ENCODE assay signal across 17 cellular contexts in the genomic region with DNA sequence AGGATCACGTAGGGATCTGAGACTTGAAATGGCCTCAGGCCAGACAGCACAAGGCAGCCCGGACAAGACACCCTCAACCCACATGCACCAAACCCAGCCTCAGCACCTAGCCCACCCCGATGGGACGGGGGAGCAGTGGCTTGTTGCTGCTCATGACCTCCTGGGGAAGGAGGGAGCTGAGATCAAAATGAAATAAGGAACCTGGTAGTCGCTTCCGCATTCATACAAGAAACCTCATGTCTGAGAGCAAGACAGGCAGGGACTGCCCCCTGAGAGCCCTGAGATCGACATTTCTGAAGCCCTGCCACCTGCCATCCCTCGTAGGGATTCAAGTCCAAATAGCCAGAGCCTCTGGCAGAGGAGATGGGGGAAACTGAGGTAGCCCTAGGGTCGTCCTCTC. TPM values are rescaled to one million over a fixed set of nuclear protein-coding genes. Genes with fewer than 3 reads are reported as not detected.
DNase-seq lines count a peak whose midpoint lies in the region; ATAC-seq, FAIRE-seq and TF ChIP-seq lines count a peak whose summit lies in the region.
"Had no signal": no experiment of that assay in that cellular context is flagged by ENCODE, and none has a peak within 500 bp of the region (broad histone marks: within the 10 kb centered on the region; RNA-seq: fewer than 3 reads in every experiment).

No MANE protein-coding gene starts in this region.

- WGBS in small intestine, 3 donors, result 73 to 77% (median 73%) methylated on average over 9 of the region's 9 CpGs

- H3K27me3 ChIP-seq in small intestine (ENCODE audit: control insufficient read depth in 2 of 2, insufficient read depth in 2 of 2, low read length in 2 of 2), result no peaks in the 10 kb centered on the region
- H3K27me3 ChIP-seq: vagina had no signal

- H3K36me3 ChIP-seq in small intestine (ENCODE audit: control insufficient read depth in 2 of 2, insufficient read depth in 2 of 2, low read length in 2 of 2), result peaks cover 4% of the 10 kb centered on the region in 2 donors

- no peak for FAIRE-seq in small intestine (lab: Jason Lieb, UNC)
- FAIRE-seq in RCC 7860 (lab: Jason Lieb, UNC), result no peak
- FAIRE-seq: astrocyte had no signal

- DNase-seq in ELF-1 (ENCODE audit: low read depth, low spot score) (peak; percentile 36), GM20000 (ENCODE audit: low spot score) (peak; percentile 79), SIG-M5 treated with dmso at 0.1 percent for 504 hours (lab: John Stamatoyannopoulos, UW; ENCODE audit: unreplicated experiment) (peak; percentile 77), medulla oblongata (ENCODE audit: extremely low spot score) (peak; percentile 71), small intestine (no peak), RCC 7860 (ENCODE audit: low spot score) (no peak)
- DNase-seq: activated CD4-positive, alpha-beta T cell treated with anti-CD3 and anti-CD28 coated beads, Interleukin-2, amount 10 ng/mL, durations not matched to agents 7 days and 5 days; DMS153; H7; NCI-H2171 treated with DMSO at 0.1 percent for 48 hours; T-helper 1 cell had no signal

- no peaks in the 10 kb centered on the region for H3K9me3 ChIP-seq in small intestine (ENCODE audit: control insufficient read depth, low read depth)
- H3K9me3 ChIP-seq: prostate gland, vagina had no signal

- no peak for ATAC-seq in GM19455 (IDR thresholded peaks at IDR 0.05; ENCODE audit: unreplicated experiment)
- no peak for ATAC-seq in activated T-helper 17 cell treated with anti-CD3 and anti-CD28 coated beads, Interleukin-2, amount 50 U/mL, for 72 hours (replicated peaks)

- H3K27ac Mint-ChIP-seq in activated T-helper 17 cell treated with anti-CD3 and anti-CD28 coated beads, Interleukin-2, amount 50 U/mL, for 72 hours, result no peak overlapping the region
- H3K27ac Mint-ChIP-seq: activated CD4-positive, alpha-beta T cell treated with anti-CD3 and anti-CD28 coated beads, Interleukin-2, amount 10 ng/mL, durations not matched to agents 7 days and 5 days; activated T-helper 2 cell treated with anti-CD3 and anti-CD28 coated beads, Interferon-gamma antibody, Interleukin-2, Interleukin-4, amounts not matched to agents 10 μg/mL and 5 μg/mL and 100 μg/mL, durations not matched to agents 14 hours and 24 hours and 36 hours had no signal

- H3K4me3 Mint-ChIP-seq in activated T-helper 17 cell treated with anti-CD3 and anti-CD28 coated beads, Interleukin-2, amount 50 U/mL, for 72 hours, result no peak overlapping the region
- H3K4me3 Mint-ChIP-seq: activated CD4-positive, alpha-beta T cell treated with anti-CD3 and anti-CD28 coated beads, Interleukin-2, amount 10 ng/mL, durations not matched to agents 7 days and 5 days had no signal

- no peaks in the 10 kb centered on the region for H3K4me1 ChIP-seq in small intestine (ENCODE audit: control insufficient read depth in 2 of 2, insufficient read depth in 1 of 2, low read depth in 1 of 2, low read length in 1 of 2)

- H3K9me3 Mint-ChIP-seq in activated T-helper 17 cell treated with anti-CD3 and anti-CD28 coated beads, Interleukin-2, amount 50 U/mL, for 72 hours, result no peaks in the 10 kb centered on the region
- H3K9me3 Mint-ChIP-seq: activated T-helper 2 cell treated with anti-CD3 and anti-CD28 coated beads, Interferon-gamma antibody, Interleukin-2, Interleukin-4, amounts not matched to agents 10 μg/mL and 5 μg/mL and 100 μg/mL, durations not matched to agents 14 hours and 24 hours and 36 hours had no signal

- no peaks in the 10 kb centered on the region for H3K27me3 Mint-ChIP-seq in activated T-helper 17 cell treated with anti-CD3 and anti-CD28 coated beads, Interleukin-2, amount 50 U/mL, for 72 hours
- H3K27me3 Mint-ChIP-seq: activated CD4-positive, alpha-beta T cell treated with anti-CD3 and anti-CD28 coated beads, Interleukin-2, amount 10 ng/mL, durations not matched to agents 7 days and 5 days had no signal

- H3K36me3 Mint-ChIP-seq in activated T-helper 17 cell treated with anti-CD3 and anti-CD28 coated beads, Interleukin-2, amount 50 U/mL, for 72 hours (ENCODE audit: low read depth), result peaks cover 16% of the 10 kb centered on the region

- H3K4me3 ChIP-seq in small intestine (ENCODE audit: low read depth in 1 of 2, low read length in 2 of 2), result no peak overlapping the region
- H3K4me3 ChIP-seq: prostate gland, vagina had no signal

- TF ChIP-seq CTCF in GM20000 (IDR thresholded peaks at IDR 0.05; ENCODE audit: extremely low read depth, missing control alignments), result no peak

- peak overlapping the region in 1 of 2 donors; percentile 33 for H3K27ac ChIP-seq in small intestine (ENCODE audit: low read depth in 1 of 2, low read length in 1 of 2)
- H3K27ac ChIP-seq: prostate gland, vagina had no signal

- H3K4me1 Mint-ChIP-seq in activated T-helper 17 cell treated with anti-CD3 and anti-CD28 coated beads, Interleukin-2, amount 50 U/mL, for 72 hours, result peaks cover 4% of the 10 kb centered on the region

RNA-seq across cellular contexts. Expression of a gene that starts 5.7 kb away (rescaled TPM):
- polyA plus RNA-seq in small intestine, result 1 to 10 TPM; 4.0 to 8.8 (median 5.7) TPM
- total RNA-seq in activated T-helper 17 cell treated with anti-CD3 and anti-CD28 coated beads, Interleukin-2, amount 50 U/mL, for 72 hours, result 10 to 100 TPM in 1 of 2 donors, 1 to 10 TPM in 1; 8.4 to 10.4 TPM

RNA-seq across cellular contexts. Expression of a gene that starts 10.4 kb away (rescaled TPM):
- polyA plus RNA-seq in small intestine, result 10 to 100 TPM; 19.3 to 89.9 (median 39.4) TPM
- total RNA-seq in activated T-helper 17 cell treated with anti-CD3 and anti-CD28 coated beads, Interleukin-2, amount 50 U/mL, for 72 hours, result 10 to 100 TPM; 26.3 to 35.0 TPM

RNA-seq across cellular contexts. Expression of a gene that starts 10.7 kb away (rescaled TPM):
- 10 to 100 TPM; 25.9 to 36.0 (median 35.4) TPM for polyA plus RNA-seq in small intestine
- total RNA-seq in activated T-helper 17 cell treated with anti-CD3 and anti-CD28 coated beads, Interleukin-2, amount 50 U/mL, for 72 hours, result 10 to 100 TPM; 33.4 to 68.0 TPM

Comparison
In these comparisons a context has a peak if more than half of its experiments do, and no peak if none do; other contexts are left out.
1. DNase-seq: peak in ELF-1 (single experiment), GM20000 (single experiment), SIG-M5 treated with dmso at 0.1 percent for 504 hours (single experiment) and medulla oblongata (single experiment); none in small intestine (single experiment) and RCC 7860 (single experiment).